ENCODE assay signal across 1 cellular context in the genomic region with DNA sequence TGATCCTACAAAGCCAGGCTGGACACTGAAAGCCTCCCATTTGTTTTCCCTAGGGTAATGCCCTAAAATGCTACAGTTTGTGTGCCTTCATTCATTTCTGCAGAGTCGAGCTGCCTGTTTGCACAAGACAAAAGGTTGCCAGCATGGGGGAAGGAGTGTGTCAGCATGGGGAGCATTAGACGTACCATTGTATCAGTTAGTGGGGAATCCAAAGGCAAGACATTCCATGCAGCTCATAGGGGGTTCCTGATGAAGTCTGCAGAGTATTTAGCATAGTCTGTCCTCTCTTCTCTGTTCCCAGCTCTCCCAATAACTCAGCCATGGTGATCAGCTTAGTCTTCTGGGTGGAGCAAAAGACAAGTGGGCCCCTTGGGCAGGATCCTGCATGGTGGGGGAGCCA.
TF ChIP-seq lines count a peak whose summit lies in the region.

No MANE protein-coding gene starts in this region.

TF ChIP-seq in GM23338, 12 proteins besides CTCF, POLR2A, EP300 and RAD21 (continued from another document):
- TF ChIP-seq POLR2AphosphoS5 (IDR thresholded peaks at IDR 0.05; ENCODE audit: low read depth): no peak
- TF ChIP-seq JUNB (IDR thresholded peaks at IDR 0.05; ENCODE audit: unreplicated experiment): no peak
- no peak for TF ChIP-seq EZH2phosphoT487 (IDR thresholded peaks at IDR 0.05; ENCODE audit: unreplicated experiment)
TF ChIP-seq in GM23338: peak in this region for 3.
